8 cellular contexts compared by ENCODE assay signal in genomic region chr4:40909363-40909876, GRCh38.
DNase-seq lines count a peak whose midpoint lies in the region; ATAC-seq and TF ChIP-seq lines count a peak whose summit lies in the region.

No MANE protein-coding gene starts in this region.

- no peaks in the 10 kb centered on the region for H3F3A ChIP-seq in neural progenitor cell (ENCODE audit: low read depth)

- H3K4me1 Mint-ChIP-seq in neural progenitor cell: peaks cover 3% of the 10 kb centered on the region

- H3K4me3 ChIP-seq in heart left ventricle (no peak overlapping the region), right atrium auricular region (no peak overlapping the region), neural progenitor cell (no peak overlapping the region)

- H3K9me3 Mint-ChIP-seq in neural progenitor cell: no peaks in the 10 kb centered on the region

- H3K36me3 ChIP-seq in heart left ventricle (peaks cover 0 to 18% (median 0%) of the 10 kb centered on the region in 9 donors), right atrium auricular region (no peaks in the 10 kb centered on the region), neural progenitor cell (no peaks in the 10 kb centered on the region)

- H3K4me2 ChIP-seq in neural progenitor cell: no peak overlapping the region

- H3K9me3 ChIP-seq in heart left ventricle (peaks cover 0 to 2% (median 0%) of the 10 kb centered on the region in 12 donors), right atrium auricular region (no peaks in the 10 kb centered on the region), neural progenitor cell (ENCODE audit: low read depth) (no peaks in the 10 kb centered on the region)

- H3K27ac Mint-ChIP-seq in neural progenitor cell: no peak overlapping the region

- WGBS in heart left ventricle, 4 donors: 24 to 36% (median 33%) methylated on average over 8 of the region's 8 CpGs

- H3K79me2 ChIP-seq in neural progenitor cell (ENCODE audit: low read depth): no peaks in the 10 kb centered on the region

- H3K4me1 ChIP-seq in heart left ventricle (peaks cover 0 to 21% (median 15%) of the 10 kb centered on the region in 12 donors), right atrium auricular region (peaks cover 0 to 16% of the 10 kb centered on the region in 2 donors), neural progenitor cell (no peaks in the 10 kb centered on the region)

- no peaks in the 10 kb centered on the region for H4K20me1 ChIP-seq in neural progenitor cell (ENCODE audit: low read depth)

- no peak overlapping the region for H2AFZ ChIP-seq in neural progenitor cell (replicated peaks)

- no peak for TF ChIP-seq POLR2A in heart left ventricle (IDR thresholded peaks at IDR 0.05)

- ATAC-seq in heart left ventricle: peak in 3 of 4 donors; percentile 54 to 74 (median 55)

- intact Hi-C loops in heart left ventricle (cut with DNase I): no loop called here

- H3K27me3 ChIP-seq in heart left ventricle (no peaks in the 10 kb centered on the region), right atrium auricular region (no peaks in the 10 kb centered on the region), neural progenitor cell (no peaks in the 10 kb centered on the region)

- H3K9ac ChIP-seq in neural progenitor cell: no peak overlapping the region

- DNase-seq in heart left ventricle (no peak), right atrium auricular region (ENCODE audit: low spot score) (no peak), T1000 (lab: John Stamatoyannopoulos, UW) (peak; percentile 68), fibroblast of peridontal ligament (ENCODE audit: extremely low read depth) (peak; percentile 69), stromal cell of bone marrow (ENCODE audit: low read depth) (peak; percentile 80), neural progenitor cell (ENCODE audit: low spot score) (no peak), NCI-H146 treated with DMSO at 0.1 percent for 48 hours (lab: John Stamatoyannopoulos, UW; ENCODE audit: unreplicated experiment) (no peak), NCI-H524 (lab: John Stamatoyannopoulos, UW) (no peak)

- no peak overlapping the region for H3K4me3 Mint-ChIP-seq in neural progenitor cell

- H3K36me3 Mint-ChIP-seq in neural progenitor cell: no peaks in the 10 kb centered on the region

- TF ChIP-seq CTCF in heart left ventricle (IDR thresholded peaks at IDR 0.05): no peak
- TF ChIP-seq CTCF in right atrium auricular region (IDR thresholded peaks at IDR 0.05): no peak
- no peak for TF ChIP-seq CTCF in neural progenitor cell (IDR thresholded peaks at IDR 0.05)

- H3K27me3 Mint-ChIP-seq in neural progenitor cell (ENCODE audit: insufficient read depth, low read depth): no peaks in the 10 kb centered on the region

- H3K27ac ChIP-seq in heart left ventricle (peak overlapping the region in 5 of 12 donors; percentile 6 to 63 (median 33)), right atrium auricular region (peak overlapping the region in 1 of 2 donors; percentile 1), neural progenitor cell (no peak overlapping the region)

Comparison
In these comparisons a context has a peak if more than half of its experiments do, and no peak if none do; other contexts are left out.
1. DNase-seq: peak in T1000 (single experiment), fibroblast of peridontal ligament (single experiment) and stromal cell of bone marrow (single experiment); none in heart left ventricle (0 of 5), right atrium auricular region (single experiment), neural progenitor cell (single experiment), NCI-H146 treated with DMSO at 0.1 percent for 48 hours (single experiment) and NCI-H524 (0 of 2).